3 cellular contexts compared by ENCODE assay signal in genomic region chr22:18056802-18057474, GRCh38.
TF ChIP-seq lines count a peak whose summit lies in the region.

No MANE protein-coding gene starts in this region.

TF ChIP-seq in A549, 52 proteins besides CTCF, POLR2A, EP300 and RAD21:
- TF ChIP-seq PBX3 (IDR thresholded peaks at IDR 0.05) (no peak), RFX5 (IDR thresholded peaks at IDR 0.05) (no peak), ELK1 (IDR thresholded peaks at IDR 0.05; ENCODE audit: low read depth, low read length) (no peak), FOSB (CRISPR knock-in tag; IDR thresholded peaks at IDR 0.05) (no peak), EHMT2 (IDR thresholded peaks at IDR 0.05; ENCODE audit: low read depth) (no peak), ZNF302 (CRISPR knock-in tag; IDR thresholded peaks at IDR 0.05) (no peak), HOXB13 (CRISPR knock-in tag; IDR thresholded peaks at IDR 0.05; ENCODE audit: low read depth) (no peak), CHD2 (IDR thresholded peaks at IDR 0.05; ENCODE audit: low read length, partially characterized antibody) (no peak), KDM1A (IDR thresholded peaks at IDR 0.05; ENCODE audit: low read depth) (no peak), JUNB (IDR thresholded peaks at IDR 0.05) (no peak), FOXS1 (CRISPR knock-in tag; IDR thresholded peaks at IDR 0.05) (no peak), CBX2 (IDR thresholded peaks at IDR 0.05; ENCODE audit: borderline replicate concordance, low read depth) (no peak)
TF ChIP-seq in A549: peak in this region for 0.

TF ChIP-seq in IMR-90, 13 proteins besides CTCF, POLR2A, EP300 and RAD21:
- TF ChIP-seq CHD1 (IDR thresholded peaks at IDR 0.05; ENCODE audit: low read depth, low read length): no peak

TF ChIP-seq in HepG2, 621 proteins besides CTCF, POLR2A, EP300 and RAD21:
- TF ChIP-seq ZNF703 (CRISPR knock-in tag; IDR thresholded peaks at IDR 0.05; ENCODE audit: borderline replicate concordance) (no peak), AHR (CRISPR knock-in tag; IDR thresholded peaks at IDR 0.05) (no peak), ZFP82 (CRISPR knock-in tag; IDR thresholded peaks at IDR 0.05; ENCODE audit: borderline replicate concordance) (no peak), SYNCRIP (IDR thresholded peaks at IDR 0.05; ENCODE audit: insufficient read depth, low read depth, low read length) (no peak), FOSL2 (CRISPR knock-in tag; IDR thresholded peaks at IDR 0.05) (peak; percentile 19; the same call in 1 of the 2 replicates)
